In genomic region chr7:125355899-125356298, GRCh38 we compare ENCODE assay signal across 2 cellular contexts.
TF ChIP-seq lines count a peak whose summit lies in the region.

No MANE protein-coding gene starts in this region.

TF ChIP-seq in WTC11, 78 proteins besides CTCF, POLR2A, EP300 and RAD21 (continued from another document):
- TF ChIP-seq CBFB (CRISPR knock-in tag; IDR thresholded peaks at IDR 0.05; ENCODE audit: low read depth) (no peak), ZNF138 (CRISPR knock-in tag; conservative IDR thresholded peaks at IDR 0.05) (no peak), SP1 (CRISPR knock-in tag; conservative IDR thresholded peaks at IDR 0.05) (no peak), CDX4 (CRISPR knock-in tag; IDR thresholded peaks at IDR 0.05; ENCODE audit: borderline replicate concordance) (no peak), USF1 (CRISPR knock-in tag; IDR thresholded peaks at IDR 0.05) (no peak), KAT7 (CRISPR knock-in tag; IDR thresholded peaks at IDR 0.05; ENCODE audit: borderline replicate concordance) (no peak), NFE2L1 (CRISPR knock-in tag; IDR thresholded peaks at IDR 0.05) (no peak), MLX (CRISPR knock-in tag; IDR thresholded peaks at IDR 0.05) (no peak), FOXK1 (CRISPR knock-in tag; IDR thresholded peaks at IDR 0.05) (no peak)
- TF ChIP-seq, protein P1, sequence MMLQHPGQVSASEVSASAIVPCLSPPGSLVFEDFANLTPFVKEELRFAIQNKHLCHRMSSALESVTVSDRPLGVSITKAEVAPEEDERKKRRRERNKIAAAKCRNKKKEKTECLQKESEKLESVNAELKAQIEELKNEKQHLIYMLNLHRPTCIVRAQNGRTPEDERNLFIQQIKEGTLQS (CRISPR knock-in tag; conservative IDR thresholded peaks at IDR 0.05), result no peak
- TF ChIP-seq, protein P2, sequence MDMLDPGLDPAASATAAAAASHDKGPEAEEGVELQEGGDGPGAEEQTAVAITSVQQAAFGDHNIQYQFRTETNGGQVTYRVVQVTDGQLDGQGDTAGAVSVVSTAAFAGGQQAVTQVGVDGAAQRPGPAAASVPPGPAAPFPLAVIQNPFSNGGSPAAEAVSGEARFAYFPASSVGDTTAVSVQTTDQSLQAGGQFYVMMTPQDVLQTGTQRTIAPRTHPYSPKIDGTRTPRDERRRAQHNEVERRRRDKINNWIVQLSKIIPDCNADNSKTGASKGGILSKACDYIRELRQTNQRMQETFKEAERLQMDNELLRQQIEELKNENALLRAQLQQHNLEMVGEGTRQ (CRISPR knock-in tag; IDR thresholded peaks at IDR 0.05), result no peak
- TF ChIP-seq, protein P3, sequence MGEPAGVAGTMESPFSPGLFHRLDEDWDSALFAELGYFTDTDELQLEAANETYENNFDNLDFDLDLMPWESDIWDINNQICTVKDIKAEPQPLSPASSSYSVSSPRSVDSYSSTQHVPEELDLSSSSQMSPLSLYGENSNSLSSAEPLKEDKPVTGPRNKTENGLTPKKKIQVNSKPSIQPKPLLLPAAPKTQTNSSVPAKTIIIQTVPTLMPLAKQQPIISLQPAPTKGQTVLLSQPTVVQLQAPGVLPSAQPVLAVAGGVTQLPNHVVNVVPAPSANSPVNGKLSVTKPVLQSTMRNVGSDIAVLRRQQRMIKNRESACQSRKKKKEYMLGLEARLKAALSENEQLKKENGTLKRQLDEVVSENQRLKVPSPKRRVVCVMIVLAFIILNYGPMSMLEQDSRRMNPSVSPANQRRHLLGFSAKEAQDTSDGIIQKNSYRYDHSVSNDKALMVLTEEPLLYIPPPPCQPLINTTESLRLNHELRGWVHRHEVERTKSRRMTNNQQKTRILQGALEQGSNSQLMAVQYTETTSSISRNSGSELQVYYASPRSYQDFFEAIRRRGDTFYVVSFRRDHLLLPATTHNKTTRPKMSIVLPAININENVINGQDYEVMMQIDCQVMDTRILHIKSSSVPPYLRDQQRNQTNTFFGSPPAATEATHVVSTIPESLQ (CRISPR knock-in tag; IDR thresholded peaks at IDR 0.05), result no peak

TF ChIP-seq in HepG2, 621 proteins besides CTCF, POLR2A, EP300 and RAD21 (continued from another document):
- TF ChIP-seq ARID5B (CRISPR knock-in tag; IDR thresholded peaks at IDR 0.05) (no peak), ADNP (CRISPR knock-in tag; IDR thresholded peaks at IDR 0.05) (no peak), ZBTB3 (CRISPR knock-in tag; IDR thresholded peaks at IDR 0.05; ENCODE audit: borderline replicate concordance, low read depth) (no peak), REL (CRISPR knock-in tag; conservative IDR thresholded peaks at IDR 0.05) (no peak), TRAFD1 (CRISPR knock-in tag; IDR thresholded peaks at IDR 0.05; ENCODE audit: borderline replicate concordance) (no peak), SAP130 (CRISPR knock-in tag; IDR thresholded peaks at IDR 0.05; ENCODE audit: low read depth) (no peak), MEIS2 (CRISPR knock-in tag; IDR thresholded peaks at IDR 0.05) (no peak), ATF4 (CRISPR knock-in tag; IDR thresholded peaks at IDR 0.05) (no peak), POGZ (CRISPR knock-in tag; IDR thresholded peaks at IDR 0.05) (no peak)
- TF ChIP-seq, protein P4, sequence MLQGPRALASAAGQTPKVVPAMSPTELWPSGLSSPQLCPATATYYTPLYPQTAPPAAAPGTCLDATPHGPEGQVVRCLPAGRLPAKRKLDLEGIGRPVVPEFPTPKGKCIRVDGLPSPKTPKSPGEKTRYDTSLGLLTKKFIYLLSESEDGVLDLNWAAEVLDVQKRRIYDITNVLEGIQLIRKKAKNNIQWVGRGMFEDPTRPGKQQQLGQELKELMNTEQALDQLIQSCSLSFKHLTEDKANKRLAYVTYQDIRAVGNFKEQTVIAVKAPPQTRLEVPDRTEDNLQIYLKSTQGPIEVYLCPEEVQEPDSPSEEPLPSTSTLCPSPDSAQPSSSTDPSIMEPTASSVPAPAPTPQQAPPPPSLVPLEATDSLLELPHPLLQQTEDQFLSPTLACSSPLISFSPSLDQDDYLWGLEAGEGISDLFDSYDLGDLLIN (CRISPR knock-in tag; IDR thresholded peaks at IDR 0.05; ENCODE audit: borderline replicate concordance), result no peak
